39 cellular contexts compared by ENCODE assay signal in the genomic region with DNA sequence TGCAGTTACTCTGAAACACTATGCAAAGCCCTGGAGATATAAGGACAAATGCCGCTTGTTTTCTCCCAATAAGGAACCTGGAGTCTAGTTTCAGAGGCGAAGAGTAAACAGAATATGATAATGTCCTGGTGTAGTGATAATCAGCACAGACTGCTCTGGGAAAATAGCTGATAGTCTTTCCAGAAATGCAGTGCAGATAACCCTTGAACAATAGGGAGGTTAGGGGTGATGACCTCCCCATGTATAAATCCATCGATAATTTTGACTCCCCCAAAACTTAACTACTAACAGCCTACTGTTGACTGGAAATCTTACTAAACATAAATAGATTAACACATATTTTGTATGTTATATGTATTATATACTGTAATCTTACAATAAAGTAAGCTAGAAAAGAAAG.
"Had no signal": no experiment of that assay in that cellular context is flagged by ENCODE, and none has a peak within 500 bp of the region (broad histone marks: within the 10 kb centered on the region; RNA-seq: fewer than 3 reads in every experiment).

No MANE protein-coding gene starts in this region.

- DNase-seq: activated CD4-positive, alpha-beta memory T cell treated with anti-CD3 and anti-CD28 coated beads, Interleukin-2, amount 10 ng/mL, durations not matched to agents 7 days and 5 days; activated CD4-positive, alpha-beta T cell treated with anti-CD3 and anti-CD28 coated beads for 1 hour; activated CD4-positive, alpha-beta T cell treated with anti-CD3 and anti-CD28 coated beads for 36 hours; activated CD4-positive, alpha-beta T cell treated with anti-CD3 and anti-CD28 coated beads for 48 hours; activated CD4-positive, alpha-beta T cell treated with anti-CD3 and anti-CD28 coated beads, Interleukin-2, amount 10 ng/mL, durations not matched to agents 7 days and 5 days; activated CD4-positive, alpha-beta T cell treated with anti-CD3 and anti-CD28 coated beads, Interleukin-2, amount 50 U/mL, for 48 hours; activated CD4-positive, CD25-positive, alpha-beta regulatory T cell; activated CD8-positive, alpha-beta memory T cell treated with anti-CD3 and anti-CD28 coated beads for 24 hours; activated CD8-positive, alpha-beta memory T cell treated with anti-CD3 and anti-CD28 coated beads, Interleukin-2, amount 10 ng/mL, durations not matched to agents 7 days and 5 days; activated CD8-positive, alpha-beta memory T cell treated with anti-CD3 and anti-CD28 coated beads, Interleukin-2, amount 50 U/mL, for 48 hours; activated CD8-positive, alpha-beta T cell treated with anti-CD3 and anti-CD28 coated beads, Interleukin-2, amount 10 ng/mL, durations not matched to agents 7 days and 5 days; activated effector memory CD4-positive, alpha-beta T cell treated with Interleukin-2 at 50 U/mL for 16 hours; activated gamma-delta T cell; activated naive CD4-positive, alpha-beta T cell treated with anti-CD3 and anti-CD28 coated beads, Interleukin-2, amount 10 ng/mL, durations not matched to agents 7 days and 5 days; activated naive CD4-positive, alpha-beta T cell treated with Interleukin-2 at 50 U/mL for 16 hours; activated naive CD8-positive, alpha-beta T cell treated with anti-CD3 and anti-CD28 coated beads, Interleukin-2, amount 10 ng/mL, durations not matched to agents 7 days and 5 days; activated naive CD8-positive, alpha-beta T cell treated with anti-CD3 and anti-CD28 coated beads, Interleukin-2, amount 50 U/mL, for 24 hours; activated T-cell treated with anti-CD3 and anti-CD28 coated beads, Interleukin-2, amount 50 U/mL, for 24 hours; activated T-cell treated with anti-CD3 and anti-CD28 coated beads, Interleukin-2, amount 50 U/mL, for 48 hours; amygdala; anterior cingulate cortex; caudate nucleus; cerebellar nuclear complex; T-helper 2 cell; T-helper 9 cell; WERI-Rb-1 had no signal

- H3K27me3 ChIP-seq: ascending aorta, cardiac muscle cell had no signal

- H3K4me3 ChIP-seq: ascending aorta, cardiac muscle cell had no signal

- H3K9me3 ChIP-seq: ascending aorta had no signal

- H3K4me1 Mint-ChIP-seq: activated CD4-positive, alpha-beta memory T cell treated with anti-CD3 and anti-CD28 coated beads, Interleukin-2, amount 10 ng/mL, durations not matched to agents 7 days and 5 days; activated CD4-positive, alpha-beta T cell treated with anti-CD3 and anti-CD28 coated beads for 36 hours; activated CD4-positive, alpha-beta T cell treated with anti-CD3 and anti-CD28 coated beads, Interleukin-2, amount 10 ng/mL, durations not matched to agents 7 days and 5 days; activated CD8-positive, alpha-beta memory T cell treated with anti-CD3 and anti-CD28 coated beads, Interleukin-2, amount 10 ng/mL, durations not matched to agents 7 days and 5 days; activated naive CD4-positive, alpha-beta T cell treated with anti-CD3 and anti-CD28 coated beads, Interleukin-2, amount 10 ng/mL, durations not matched to agents 7 days and 5 days; activated naive CD4-positive, alpha-beta T cell treated with anti-CD3 and anti-CD28 coated beads, Interleukin-2, amount 50 U/mL, for 24 hours; activated naive CD8-positive, alpha-beta T cell treated with anti-CD3 and anti-CD28 coated beads, Interleukin-2, amount 10 ng/mL, durations not matched to agents 7 days and 5 days; activated naive CD8-positive, alpha-beta T cell treated with anti-CD3 and anti-CD28 coated beads, Interleukin-2, amount 50 U/mL, for 24 hours; central memory CD8-positive, alpha-beta T cell had no signal

- H3K27ac ChIP-seq: ascending aorta, cardiac muscle cell, WERI-Rb-1 had no signal

- ATAC-seq: activated CD4-positive, alpha-beta T cell treated with anti-CD3 and anti-CD28 coated beads for 36 hours; activated CD4-positive, CD25-positive, alpha-beta regulatory T cell treated with anti-CD3 and anti-CD28 coated beads, Interleukin-2, amount 50 U/mL, for 24 hours; activated CD8-positive, alpha-beta memory T cell treated with anti-CD3 and anti-CD28 coated beads, Interleukin-2, amount 10 ng/mL, durations not matched to agents 7 days and 5 days; activated CD8-positive, alpha-beta T cell treated with anti-CD3 and anti-CD28 coated beads, Interleukin-2, amount 10 ng/mL, durations not matched to agents 7 days and 5 days; activated naive CD8-positive, alpha-beta T cell treated with anti-CD3 and anti-CD28 coated beads, Interleukin-2, amount 50 U/mL, for 24 hours; WTC11 had no signal

- H3K9me3 Mint-ChIP-seq: activated CD4-positive, alpha-beta T cell treated with anti-CD3 and anti-CD28 coated beads, Interleukin-2, amount 10 ng/mL, durations not matched to agents 7 days and 5 days; activated naive CD4-positive, alpha-beta T cell treated with anti-CD3 and anti-CD28 coated beads, Interleukin-2, amount 10 ng/mL, durations not matched to agents 7 days and 5 days; activated naive CD8-positive, alpha-beta T cell treated with anti-CD3 and anti-CD28 coated beads, Interleukin-2, amount 50 U/mL, for 24 hours; activated T-helper 2 cell treated with anti-CD3 and anti-CD28 coated beads, Interferon-gamma antibody, Interleukin-2, Interleukin-4, amounts not matched to agents 10 μg/mL and 5 μg/mL and 100 μg/mL, durations not matched to agents 14 hours and 24 hours and 36 hours; brain; T-helper 2 cell treated with Interferon-gamma antibody and Interleukin-4, amounts not matched to agents 5 μg/mL and 100 μg/mL, for 36 hours; WTC11 had no signal

- H3K27ac Mint-ChIP-seq: activated CD4-positive, alpha-beta memory T cell treated with anti-CD3 and anti-CD28 coated beads, Interleukin-2, amount 10 ng/mL, durations not matched to agents 7 days and 5 days; activated CD4-positive, alpha-beta T cell treated with anti-CD3 and anti-CD28 coated beads for 36 hours; activated CD4-positive, alpha-beta T cell treated with anti-CD3 and anti-CD28 coated beads, Interleukin-2, amount 10 ng/mL, durations not matched to agents 7 days and 5 days; activated CD8-positive, alpha-beta memory T cell treated with anti-CD3 and anti-CD28 coated beads, Interleukin-2, amount 10 ng/mL, durations not matched to agents 7 days and 5 days; activated CD8-positive, alpha-beta T cell treated with anti-CD3 and anti-CD28 coated beads, Interleukin-2, amount 10 ng/mL, durations not matched to agents 7 days and 5 days; activated naive CD4-positive, alpha-beta T cell treated with anti-CD3 and anti-CD28 coated beads, Interleukin-2, amount 10 ng/mL, durations not matched to agents 7 days and 5 days; activated naive CD4-positive, alpha-beta T cell treated with anti-CD3 and anti-CD28 coated beads, Interleukin-2, amount 50 U/mL, for 24 hours; activated naive CD8-positive, alpha-beta T cell; activated naive CD8-positive, alpha-beta T cell treated with anti-CD3 and anti-CD28 coated beads, Interleukin-2, amount 10 ng/mL, durations not matched to agents 7 days and 5 days; activated naive CD8-positive, alpha-beta T cell treated with anti-CD3 and anti-CD28 coated beads, Interleukin-2, amount 50 U/mL, for 24 hours; activated T-cell treated with anti-CD3 and anti-CD28 coated beads, Interleukin-2, amount 50 U/mL, for 24 hours; activated T-helper 2 cell treated with anti-CD3 and anti-CD28 coated beads, Interferon-gamma antibody, Interleukin-2, Interleukin-4, amounts not matched to agents 10 μg/mL and 5 μg/mL and 100 μg/mL, durations not matched to agents 14 hours and 24 hours and 36 hours; brain; T-helper 1 cell treated with Interleukin-12 subunit alpha and Interleukin-12 subunit beta and Interleukin-4 antibody, amounts not matched to agents 30 μg/mL and 1 μg/mL, for 36 hours; T-helper 2 cell treated with Interferon-gamma antibody and Interleukin-4, amounts not matched to agents 5 μg/mL and 100 μg/mL, for 36 hours; WTC11 had no signal

- H3K36me3 ChIP-seq: ascending aorta, cardiac muscle cell, WERI-Rb-1 had no signal

- H3K4me1 ChIP-seq: ascending aorta had no signal

- H3K36me3 Mint-ChIP-seq: activated CD8-positive, alpha-beta memory T cell treated with anti-CD3 and anti-CD28 coated beads, Interleukin-2, amount 10 ng/mL, durations not matched to agents 7 days and 5 days; activated naive CD4-positive, alpha-beta T cell treated with anti-CD3 and anti-CD28 coated beads, Interleukin-2, amount 10 ng/mL, durations not matched to agents 7 days and 5 days; activated naive CD4-positive, alpha-beta T cell treated with anti-CD3 and anti-CD28 coated beads, Interleukin-2, amount 50 U/mL, for 24 hours; activated naive CD8-positive, alpha-beta T cell; activated naive CD8-positive, alpha-beta T cell treated with anti-CD3 and anti-CD28 coated beads, Interleukin-2, amount 10 ng/mL, durations not matched to agents 7 days and 5 days; brain; WTC11 had no signal

- H3K27me3 Mint-ChIP-seq: activated CD4-positive, alpha-beta memory T cell treated with anti-CD3 and anti-CD28 coated beads, Interleukin-2, amount 10 ng/mL, durations not matched to agents 7 days and 5 days; activated CD4-positive, alpha-beta T cell treated with anti-CD3 and anti-CD28 coated beads for 36 hours; activated CD4-positive, alpha-beta T cell treated with anti-CD3 and anti-CD28 coated beads, Interleukin-2, amount 10 ng/mL, durations not matched to agents 7 days and 5 days; activated CD8-positive, alpha-beta memory T cell treated with anti-CD3 and anti-CD28 coated beads, Interleukin-2, amount 10 ng/mL, durations not matched to agents 7 days and 5 days; activated naive CD4-positive, alpha-beta T cell treated with anti-CD3 and anti-CD28 coated beads, Interleukin-2, amount 10 ng/mL, durations not matched to agents 7 days and 5 days; activated naive CD4-positive, alpha-beta T cell treated with anti-CD3 and anti-CD28 coated beads, Interleukin-2, amount 50 U/mL, for 24 hours; activated naive CD8-positive, alpha-beta T cell; activated naive CD8-positive, alpha-beta T cell treated with anti-CD3 and anti-CD28 coated beads, Interleukin-2, amount 10 ng/mL, durations not matched to agents 7 days and 5 days; activated naive CD8-positive, alpha-beta T cell treated with anti-CD3 and anti-CD28 coated beads, Interleukin-2, amount 50 U/mL, for 24 hours; activated T-cell treated with anti-CD3 and anti-CD28 coated beads, Interleukin-2, amount 50 U/mL, for 24 hours; central memory CD8-positive, alpha-beta T cell had no signal

- FAIRE-seq: bronchial epithelial cell, TTC549 had no signal

- H3K4me3 Mint-ChIP-seq: activated CD4-positive, alpha-beta memory T cell treated with anti-CD3 and anti-CD28 coated beads, Interleukin-2, amount 10 ng/mL, durations not matched to agents 7 days and 5 days; activated CD4-positive, alpha-beta T cell treated with anti-CD3 and anti-CD28 coated beads for 36 hours; activated CD4-positive, alpha-beta T cell treated with anti-CD3 and anti-CD28 coated beads, Interleukin-2, amount 10 ng/mL, durations not matched to agents 7 days and 5 days; activated CD8-positive, alpha-beta memory T cell treated with anti-CD3 and anti-CD28 coated beads, Interleukin-2, amount 10 ng/mL, durations not matched to agents 7 days and 5 days; activated CD8-positive, alpha-beta T cell treated with anti-CD3 and anti-CD28 coated beads, Interleukin-2, amount 10 ng/mL, durations not matched to agents 7 days and 5 days; activated naive CD4-positive, alpha-beta T cell treated with anti-CD3 and anti-CD28 coated beads, Interleukin-2, amount 10 ng/mL, durations not matched to agents 7 days and 5 days; activated naive CD4-positive, alpha-beta T cell treated with anti-CD3 and anti-CD28 coated beads, Interleukin-2, amount 50 U/mL, for 24 hours; activated naive CD8-positive, alpha-beta T cell; activated naive CD8-positive, alpha-beta T cell treated with anti-CD3 and anti-CD28 coated beads, Interleukin-2, amount 10 ng/mL, durations not matched to agents 7 days and 5 days; activated naive CD8-positive, alpha-beta T cell treated with anti-CD3 and anti-CD28 coated beads, Interleukin-2, amount 50 U/mL, for 24 hours; activated T-cell treated with anti-CD3 and anti-CD28 coated beads, Interleukin-2, amount 50 U/mL, for 24 hours; brain; central memory CD8-positive, alpha-beta T cell; T-helper 1 cell treated with Interleukin-12 subunit alpha and Interleukin-12 subunit beta and Interleukin-4 antibody, amounts not matched to agents 30 μg/mL and 1 μg/mL, for 36 hours; T-helper 2 cell treated with Interferon-gamma antibody and Interleukin-4, amounts not matched to agents 5 μg/mL and 100 μg/mL, for 36 hours; WTC11 had no signal
